Comparison of ENCODE assay signal across 16 cellular contexts in genomic region chr11:93504110-93505095, GRCh38.
"Had no signal": no experiment of that assay in that cellular context is flagged by ENCODE, and none has a peak within 500 bp of the region (broad histone marks: within the 10 kb centered on the region; RNA-seq: fewer than 3 reads in every experiment).

No MANE protein-coding gene starts in this region.

- H3K4me3 ChIP-seq: lower lobe of right lung, prostate gland, sigmoid colon had no signal

- H3K27me3 ChIP-seq: sigmoid colon had no signal

- H3K4me1 ChIP-seq: lower lobe of right lung, prostate gland, sigmoid colon had no signal

- DNase-seq: activated CD4-positive, alpha-beta T cell treated with anti-CD3 and anti-CD28 coated beads for 4 hours; activated CD8-positive, alpha-beta T cell treated with anti-CD3 and anti-CD28 coated beads, Interleukin-2, amount 10 ng/mL, durations not matched to agents 7 days and 5 days; activated effector memory CD4-positive, alpha-beta T cell treated with anti-CD3 and anti-CD28 coated beads, Interleukin-2, amount 50 U/mL, for 16 hours; cerebellar nuclear complex; dermis blood vessel endothelial cell; endodermal cell; hippocampal formation; kidney glomerular epithelial cell; lower lobe of right lung; naive B cell; occipital lobe; sigmoid colon; T-helper 9 cell had no signal

- ATAC-seq: activated CD8-positive, alpha-beta T cell treated with anti-CD3 and anti-CD28 coated beads, Interleukin-2, amount 10 ng/mL, durations not matched to agents 7 days and 5 days; lower lobe of right lung had no signal

- H3K36me3 ChIP-seq: lower lobe of right lung, prostate gland, sigmoid colon had no signal

- H3K27me3 Mint-ChIP-seq: naive B cell had no signal

- H3K27ac ChIP-seq: lower lobe of right lung, sigmoid colon had no signal

- FAIRE-seq: urothelium cell line had no signal

- H3K9me3 ChIP-seq: lower lobe of right lung, prostate gland, sigmoid colon had no signal

- H3K27ac Mint-ChIP-seq: activated CD8-positive, alpha-beta T cell treated with anti-CD3 and anti-CD28 coated beads, Interleukin-2, amount 10 ng/mL, durations not matched to agents 7 days and 5 days; activated naive CD4-positive, alpha-beta T cell treated with anti-CD3 and anti-CD28 coated beads, Interleukin-2, amount 50 U/mL, for 72 hours; endodermal cell had no signal

- H3K4me3 Mint-ChIP-seq: activated CD8-positive, alpha-beta T cell treated with anti-CD3 and anti-CD28 coated beads, Interleukin-2, amount 10 ng/mL, durations not matched to agents 7 days and 5 days; endodermal cell; naive B cell had no signal
